13 cellular contexts compared by ENCODE assay signal in genomic region chr13:62305758-62306157, GRCh38.
DNase-seq lines count a peak whose midpoint lies in the region; ATAC-seq and TF ChIP-seq lines count a peak whose summit lies in the region.
"Had no signal": no experiment of that assay in that cellular context is flagged by ENCODE, and none has a peak within 500 bp of the region (broad histone marks: within the 10 kb centered on the region; RNA-seq: fewer than 3 reads in every experiment).

No MANE protein-coding gene starts in this region.

- DNase-seq in GM10248 (ENCODE audit: extremely low spot score): peak; percentile 29
- DNase-seq in Kasumi-1 (lab: John Stamatoyannopoulos, UW): no peak
- no peak for DNase-seq in glutamatergic neuron
- no peak for DNase-seq in NCI-H1092 treated with DMSO at 0.1 percent for 48 hours (lab: John Stamatoyannopoulos, UW)
- no peak for DNase-seq in T-cell
- DNase-seq: activated CD4-positive, alpha-beta T cell treated with anti-CD3 and anti-CD28 coated beads, Interleukin-2, amount 50 U/mL, for 1 hour; NCI-H187 had no signal

- H3K4me1 Mint-ChIP-seq in glutamatergic neuron (ENCODE audit: low read depth, unreplicated experiment): no peaks in the 10 kb centered on the region
- no peaks in the 10 kb centered on the region for H3K4me1 Mint-ChIP-seq in T-cell
- H3K4me1 Mint-ChIP-seq: B cell, neural crest cell had no signal

- no peaks in the 10 kb centered on the region for H3K27me3 ChIP-seq in KMS-11 (ENCODE audit: insufficient read depth, low read depth)

- H3K36me3 Mint-ChIP-seq in glutamatergic neuron (ENCODE audit: unreplicated experiment) (no peaks in the 10 kb centered on the region), T-cell (no peaks in the 10 kb centered on the region)

- no peaks in the 10 kb centered on the region for H3K36me3 ChIP-seq in KMS-11 (ENCODE audit: insufficient read depth)

- H3K27ac Mint-ChIP-seq in glutamatergic neuron (ENCODE audit: unreplicated experiment): no peak overlapping the region
- no peak overlapping the region for H3K27ac Mint-ChIP-seq in T-cell
- H3K27ac Mint-ChIP-seq: B cell had no signal

- no peak overlapping the region for H3K9ac ChIP-seq in KMS-11

- peak overlapping the region; percentile 31; the same call in 1 of the 2 replicates for H3K4me2 ChIP-seq in KMS-11

- CTCF ChIA-PET in GM10248 (lab: Yijun Ruan, JAX): no interaction called here
- CTCF ChIA-PET in T-cell (lab: Charles Lee): no interaction called here

- H2AFZ ChIP-seq in KMS-11 (ENCODE audit: low read depth): no peak overlapping the region

- H3K79me2 ChIP-seq in KMS-11 (ENCODE audit: insufficient read depth, low read depth): no peaks in the 10 kb centered on the region

- H3K9me3 Mint-ChIP-seq in glutamatergic neuron (ENCODE audit: unreplicated experiment) (no peaks in the 10 kb centered on the region), T-cell (peaks cover 4 to 13% (median 12%) of the 10 kb centered on the region in 3 donors)
- H3K9me3 Mint-ChIP-seq: neural crest cell had no signal

- TF ChIP-seq CTCF in GM10248 (IDR thresholded peaks at IDR 0.05; ENCODE audit: control extremely low read depth, extremely low read depth, low read depth, missing control alignments) (no peak), KMS-11 (conservative IDR thresholded peaks at IDR 0.05; ENCODE audit: low read depth, low read length) (no peak), glutamatergic neuron (IDR thresholded peaks at IDR 0.05; ENCODE audit: partially characterized antibody, unreplicated experiment) (no peak)

- ATAC-seq in GM19395 (IDR thresholded peaks at IDR 0.05; ENCODE audit: unreplicated experiment): peak; percentile 96
- ATAC-seq in HG02884 (IDR thresholded peaks at IDR 0.05; ENCODE audit: unreplicated experiment): peak; percentile 85
- no peak for ATAC-seq in T-cell (replicated peaks in 1 of 4)
- ATAC-seq: Right ventricle myocardium inferior had no signal

- H3K4me3 ChIP-seq in KMS-11 (IDR thresholded peaks at IDR 0.05; ENCODE audit: insufficient read depth, low read depth, low read length): no peak overlapping the region

- H4K20me1 ChIP-seq in KMS-11 (ENCODE audit: insufficient read depth): no peaks in the 10 kb centered on the region

- H3K4me3 Mint-ChIP-seq in glutamatergic neuron (ENCODE audit: unreplicated experiment): no peak overlapping the region
- no peak overlapping the region for H3K4me3 Mint-ChIP-seq in T-cell
- H3K4me3 Mint-ChIP-seq: B cell, neural crest cell had no signal

- peaks cover 15% of the 10 kb centered on the region for H3K4me1 ChIP-seq in KMS-11 (ENCODE audit: low read depth, poor library complexity, severe bottlenecking)

- POLR2A ChIA-PET in GM10248 (lab: Yijun Ruan, JAX): no interaction called here
- POLR2A ChIA-PET in T-cell (lab: Charles Lee): no interaction called here

- H3K27ac ChIP-seq in KMS-11: no peak overlapping the region

- H3K27me3 Mint-ChIP-seq in glutamatergic neuron (ENCODE audit: unreplicated experiment) (no peaks in the 10 kb centered on the region), T-cell (no peaks in the 10 kb centered on the region)
- H3K27me3 Mint-ChIP-seq: B cell had no signal

Comparison
In these comparisons a context has a peak if more than half of its experiments do, and no peak if none do; other contexts are left out.
1. ATAC-seq: peak in GM19395 (single experiment) and HG02884 (single experiment); none in T-cell (0 of 4).